Comparison of ENCODE assay signal across 11 cellular contexts in genomic region chr5:50415912-50416311, GRCh38. TPM values are rescaled to one million over a fixed set of nuclear protein-coding genes. Genes with fewer than 3 reads are reported as not detected.
DNase-seq lines count a peak whose midpoint lies in the region; ATAC-seq, FAIRE-seq and TF ChIP-seq lines count a peak whose summit lies in the region.
"Had no signal": no experiment of that assay in that cellular context is flagged by ENCODE, and none has a peak within 500 bp of the region (broad histone marks: within the 10 kb centered on the region; RNA-seq: fewer than 3 reads in every experiment).

No MANE protein-coding gene starts in this region.

- H3K27me3 ChIP-seq in esophagus squamous epithelium: no peaks in the 10 kb centered on the region

- H3K36me3 ChIP-seq in esophagus squamous epithelium: no peaks in the 10 kb centered on the region

- no peaks in the 10 kb centered on the region for H3K27me3 Mint-ChIP-seq in activated CD8-positive, alpha-beta memory T cell treated with anti-CD3 and anti-CD28 coated beads, Interleukin-2, amount 10 ng/mL, durations not matched to agents 7 days and 5 days
- no peaks in the 10 kb centered on the region for H3K27me3 Mint-ChIP-seq in immature natural killer cell (ENCODE audit: low read depth in 3 of 3)
- H3K27me3 Mint-ChIP-seq: brain had no signal

- no peak for TF ChIP-seq CTCF in esophagus squamous epithelium (IDR thresholded peaks at IDR 0.05)

- WGBS in esophagus squamous epithelium, 2 donors: 49 to 59% methylated on average over 4 of the region's 4 CpGs

- H3K4me1 ChIP-seq in esophagus squamous epithelium: no peaks in the 10 kb centered on the region

- peak overlapping the region; percentile 61 for H3K27ac Mint-ChIP-seq in activated CD8-positive, alpha-beta memory T cell treated with anti-CD3 and anti-CD28 coated beads, Interleukin-2, amount 10 ng/mL, durations not matched to agents 7 days and 5 days
- H3K27ac Mint-ChIP-seq in immature natural killer cell: peak overlapping the region in 4 of 6 donors; percentile 50 to 63 (median 55)
- H3K27ac Mint-ChIP-seq: brain had no signal

- H3K36me3 Mint-ChIP-seq in activated CD8-positive, alpha-beta memory T cell treated with anti-CD3 and anti-CD28 coated beads, Interleukin-2, amount 10 ng/mL, durations not matched to agents 7 days and 5 days: peaks cover 51% of the 10 kb centered on the region
- peaks cover 6 to 10% (median 7%) of the 10 kb centered on the region in 3 donors for H3K36me3 Mint-ChIP-seq in immature natural killer cell
- H3K36me3 Mint-ChIP-seq: brain had no signal

- ATAC-seq in activated CD8-positive, alpha-beta memory T cell treated with anti-CD3 and anti-CD28 coated beads, Interleukin-2, amount 10 ng/mL, durations not matched to agents 7 days and 5 days: peak; percentile 69
- ATAC-seq in GM21529 (IDR thresholded peaks at IDR 0.05; ENCODE audit: unreplicated experiment) (peak; percentile 89), HG03354 (IDR thresholded peaks at IDR 0.05; ENCODE audit: poor library complexity, severe bottlenecking, unreplicated experiment) (peak; percentile 95)

- no peak for FAIRE-seq in RCC 7860 (lab: Jason Lieb, UNC)

- no peaks in the 10 kb centered on the region for H3K9me3 Mint-ChIP-seq in activated CD8-positive, alpha-beta memory T cell treated with anti-CD3 and anti-CD28 coated beads, Interleukin-2, amount 10 ng/mL, durations not matched to agents 7 days and 5 days (ENCODE audit: low read depth)
- H3K9me3 Mint-ChIP-seq in immature natural killer cell: no peaks in the 10 kb centered on the region

- DNase-seq in activated CD8-positive, alpha-beta memory T cell treated with anti-CD3 and anti-CD28 coated beads, Interleukin-2, amount 10 ng/mL, durations not matched to agents 7 days and 5 days: peak; percentile 41
- no peak for DNase-seq in activated CD8-positive, alpha-beta memory T cell treated with anti-CD3 and anti-CD28 coated beads for 24 hours
- DNase-seq in immature natural killer cell (peak; percentile 10 to 25 (median 13)), esophagus squamous epithelium (lab: John Stamatoyannopoulos, UW) (no peak), RCC 7860 (ENCODE audit: low spot score) (no peak)
- no peak for DNase-seq in stimulated activated CD4-positive, alpha-beta T cell treated with anti-CD3 and anti-CD28 coated beads, Interleukin-2, amount 100 ng/mL, for 48 hours
- DNase-seq: NCI-H1105 treated with DMSO at 0.1 percent for 48 hours had no signal

- intact Hi-C loops in esophagus squamous epithelium (cut with DNase I): no loop called here

- H3K9me3 ChIP-seq in esophagus squamous epithelium: no peaks in the 10 kb centered on the region

- CTCF ChIA-PET in activated CD8-positive, alpha-beta memory T cell treated with anti-CD3 and anti-CD28 coated beads, Interleukin-2, amount 10 ng/mL, durations not matched to agents 7 days and 5 days (lab: Charles Lee): no interaction called here

- H3K4me3 ChIP-seq in esophagus squamous epithelium: no peak overlapping the region

- TF ChIP-seq POLR2A in esophagus squamous epithelium (IDR thresholded peaks at IDR 0.05): no peak

- H3K4me1 Mint-ChIP-seq in activated CD8-positive, alpha-beta memory T cell treated with anti-CD3 and anti-CD28 coated beads, Interleukin-2, amount 10 ng/mL, durations not matched to agents 7 days and 5 days: peaks cover 51% of the 10 kb centered on the region
- peaks cover 76 to 93% of the 10 kb centered on the region in 2 donors for H3K4me1 Mint-ChIP-seq in immature natural killer cell
- H3K4me1 Mint-ChIP-seq: brain, neural crest cell had no signal

- no peak overlapping the region for H3K4me3 Mint-ChIP-seq in activated CD8-positive, alpha-beta memory T cell treated with anti-CD3 and anti-CD28 coated beads, Interleukin-2, amount 10 ng/mL, durations not matched to agents 7 days and 5 days
- H3K4me3 Mint-ChIP-seq in immature natural killer cell: peak overlapping the region in 4 of 5 donors; percentile 7 to 52 (median 45)
- H3K4me3 Mint-ChIP-seq: brain, neural crest cell had no signal

- no peak overlapping the region for H3K27ac ChIP-seq in esophagus squamous epithelium

RNA-seq across cellular contexts. Expression of gene EMB, which starts 25.2 kb away (rescaled TPM):
- 100 to 1,000 TPM; 132 to 161 TPM for total RNA-seq in activated CD8-positive, alpha-beta memory T cell treated with anti-CD3 and anti-CD28 coated beads, Interleukin-2, amount 10 ng/mL, durations not matched to agents 7 days and 5 days
- 100 to 1,000 TPM; 163 to 166 (median 164) TPM for polyA plus RNA-seq in immature natural killer cell
- total RNA-seq in esophagus squamous epithelium: 10 to 100 TPM in 2 of 4 donors, 1 to 10 TPM in 2; 2.2 to 16.4 (median 9.4) TPM

Comparison
In these comparisons a context has a peak if more than half of its experiments do, and no peak if none do; other contexts are left out.
1. DNase-seq: peak in activated CD8-positive, alpha-beta memory T cell treated with anti-CD3 and anti-CD28 coated beads, Interleukin-2, amount 10 ng/mL, durations not matched to agents 7 days and 5 days (single experiment) and immature natural killer cell (3 of 3); none in activated CD8-positive, alpha-beta memory T cell treated with anti-CD3 and anti-CD28 coated beads for 24 hours (single experiment), stimulated activated CD4-positive, alpha-beta T cell treated with anti-CD3 and anti-CD28 coated beads, Interleukin-2, amount 100 ng/mL, for 48 hours (0 of 2), esophagus squamous epithelium (single experiment) and RCC 7860 (single experiment).
2. RNA of gene EMB, which starts 25.2 kb away (total RNA-seq): 132 to 161 TPM in activated CD8-positive, alpha-beta memory T cell treated with anti-CD3 and anti-CD28 coated beads, Interleukin-2, amount 10 ng/mL, durations not matched to agents 7 days and 5 days; 2.2 to 16.4 TPM in esophagus squamous epithelium; every median in the first group is over 4 times any median in the second.
3. Peak in every context shown above with its lines, with median percentiles within 50 percentile points of each other: ATAC-seq.